23 cellular contexts compared by ENCODE assay signal in genomic region chr19:48982280-48982679, GRCh38. TPM values are rescaled to one million over a fixed set of nuclear protein-coding genes. Genes with fewer than 3 reads are reported as not detected.
DNase-seq lines count a peak whose midpoint lies in the region; ATAC-seq, FAIRE-seq and TF ChIP-seq lines count a peak whose summit lies in the region.
"Had no signal": no experiment of that assay in that cellular context is flagged by ENCODE, and none has a peak within 500 bp of the region (broad histone marks: within the 10 kb centered on the region; RNA-seq: fewer than 3 reads in every experiment).

No MANE protein-coding gene starts in this region.

- DNase-seq in D341Med (ENCODE audit: low spot score) = peak; percentile 60
- DNase-seq in G401 (ENCODE audit: low spot score) = peak; percentile 26
- no peak for DNase-seq in WTC11 (ENCODE audit: low spot score)
- no peak for DNase-seq in neuronal stem cell (ENCODE audit: low spot score)
- DNase-seq in activated CD4-positive, CD25-positive, alpha-beta regulatory T cell (lab: John Stamatoyannopoulos, UW) = no peak
- no peak for DNase-seq in GM12891 (ENCODE audit: insufficient read length, low spot score)
- DNase-seq: ACHN, AML-193, COR-L47, DMS79, NCI-H1417, NCI-H187 treated with DMSO at 0.1 percent for 48 hours, NCI-H2171, NCI-H446 treated with DMSO at 0.1 percent for 48 hours, NCI-H774, PC-9 had no signal

- H4K91ac ChIP-seq in neuronal stem cell (ENCODE audit: low read depth, low read length, poor library complexity) = no peak overlapping the region

- no peak overlapping the region for H3K4ac ChIP-seq in neuronal stem cell (ENCODE audit: low read length)

- TF ChIP-seq CTCF in WTC11 (IDR thresholded peaks at IDR 0.05) = no peak

- no peaks in the 10 kb centered on the region for H3K27me3 ChIP-seq in neuronal stem cell (ENCODE audit: control insufficient read depth in 3 of 3, insufficient read depth in 3 of 3, low read depth in 1 of 3, low read length in 3 of 3)

- no peak overlapping the region for H3K18ac ChIP-seq in neuronal stem cell (ENCODE audit: low read length)

- H3K27ac ChIP-seq in neuronal stem cell (replicated peaks; ENCODE audit: low read length) = no peak overlapping the region
- H3K27ac ChIP-seq: PC-9 had no signal

- H2BK15ac ChIP-seq in neuronal stem cell (ENCODE audit: low read length) = no peak overlapping the region

- FAIRE-seq in GM12891 (lab: Jason Lieb, UNC) = no peak
- FAIRE-seq: G401.6, H54 had no signal

- peaks cover 40% of the 10 kb centered on the region for H3K36me3 Mint-ChIP-seq in WTC11

- no peaks in the 10 kb centered on the region for H3K79me1 ChIP-seq in neuronal stem cell (ENCODE audit: low read depth, low read length)

- H2BK120ac ChIP-seq in neuronal stem cell (ENCODE audit: low read depth, low read length) = no peak overlapping the region

- H3K36me3 ChIP-seq in neuronal stem cell (replicated peaks in 1 of 2; ENCODE audit: control insufficient read depth in 2 of 2, insufficient read depth in 2 of 2, low read length in 2 of 2) = peaks cover 33 to 65% of the 10 kb centered on the region in 2 donors

- no peaks in the 10 kb centered on the region for H3K27me3 Mint-ChIP-seq in WTC11 (ENCODE audit: low read depth)
- H3K27me3 Mint-ChIP-seq: IgD-negative memory B cell had no signal

- no peak overlapping the region for H2AFZ ChIP-seq in neuronal stem cell (ENCODE audit: low read length)
- H2AFZ ChIP-seq: PC-9 had no signal

- no peaks in the 10 kb centered on the region for H3K9me3 ChIP-seq in neuronal stem cell (replicated peaks in 1 of 2; ENCODE audit: control insufficient read depth in 2 of 2, insufficient read depth in 1 of 2, low read depth in 1 of 2, low read length in 2 of 2)

- H2BK5ac ChIP-seq in neuronal stem cell (ENCODE audit: low read length) = peak overlapping the region; percentile 36

- H3K4me1 ChIP-seq in neuronal stem cell (ENCODE audit: control insufficient read depth in 2 of 2, insufficient read depth in 1 of 2, low read depth in 1 of 2, low read length in 2 of 2) = no peaks in the 10 kb centered on the region

- no peak overlapping the region for H3K4me2 ChIP-seq in neuronal stem cell (ENCODE audit: insufficient read depth, low read length, poor library complexity, severe bottlenecking)
- H3K4me2 ChIP-seq: PC-9 had no signal

- WGBS in neuronal stem cell (ENCODE audit: extremely low coverage in 2 of 2, insufficient read length in 2 of 2, insufficient replicate concordance in 1 of 2), 2 donors = no CpG with 5 or more reads among the region's 9 CpGs

- no peak overlapping the region for H3K4me3 Mint-ChIP-seq in WTC11
- H3K4me3 Mint-ChIP-seq: CD14-positive monocyte, IgD-negative memory B cell had no signal

- H3K4me1 Mint-ChIP-seq in WTC11 = no peaks in the 10 kb centered on the region
- H3K4me1 Mint-ChIP-seq: CD14-positive monocyte had no signal

- H2BK12ac ChIP-seq in neuronal stem cell (ENCODE audit: low read length) = no peak overlapping the region

- H3K23ac ChIP-seq in neuronal stem cell (ENCODE audit: low read depth, low read length, poor library complexity) = no peak overlapping the region

- H3K9me3 Mint-ChIP-seq in WTC11 = no peaks in the 10 kb centered on the region
- H3K9me3 Mint-ChIP-seq: CD14-positive monocyte, IgD-negative memory B cell had no signal

- no peak overlapping the region for H3K14ac ChIP-seq in neuronal stem cell (ENCODE audit: low read length)

- no peak overlapping the region for H3K4me3 ChIP-seq in neuronal stem cell (ENCODE audit: low read length in 2 of 2)
- H3K4me3 ChIP-seq: PC-9 had no signal

- in situ Hi-C loops in G401 (cut with HindIII; ENCODE audit: low sequenced_read_pairs) = no loop called here

- TF ChIP-seq POLR2A in GM12891 (IDR thresholded peaks at IDR 0.05; ENCODE audit: low read depth, low read length) = no peak

- POLR2A ChIA-PET in WTC11 (lab: Charles Lee) = no interaction called here

- no peak overlapping the region for H3K9ac ChIP-seq in neuronal stem cell (ENCODE audit: low read depth, low read length, poor library complexity)

- H3K27ac Mint-ChIP-seq in WTC11 = no peak overlapping the region
- H3K27ac Mint-ChIP-seq: IgD-negative memory B cell had no signal

- no peak overlapping the region for H2AK5ac ChIP-seq in neuronal stem cell (ENCODE audit: low read depth, low read length)

- H4K8ac ChIP-seq in neuronal stem cell (ENCODE audit: low read depth, low read length) = no peak overlapping the region

- CTCF ChIA-PET in WTC11 (lab: Charles Lee) = interaction anchor here (2.7 to 4.0 kb wide), 3 partner anchors 11 to 18 kb away, joined by 16 to 49 read pairs (median 33); partner anchors contain the start of genes GYS1 and RUVBL2

- ATAC-seq in WTC11 = peak; percentile 49
- ATAC-seq in HG02798 (IDR thresholded peaks at IDR 0.05; ENCODE audit: poor library complexity, unreplicated experiment) = no peak

TF ChIP-seq in WTC11, 78 proteins besides CTCF, POLR2A, EP300 and RAD21 (continues in another document):
- TF ChIP-seq ZBTB21 (CRISPR knock-in tag; IDR thresholded peaks at IDR 0.05; ENCODE audit: borderline replicate concordance) (no peak), ZNF232 (CRISPR knock-in tag; IDR thresholded peaks at IDR 0.05) (no peak), AR (CRISPR knock-in tag; IDR thresholded peaks at IDR 0.05) (no peak), ZNF671 (CRISPR knock-in tag; IDR thresholded peaks at IDR 0.05) (no peak)

TF ChIP-seq in GM12891, 5 proteins besides CTCF, POLR2A, EP300 and RAD21:
- TF ChIP-seq POU2F2 (IDR thresholded peaks at IDR 0.05; ENCODE audit: low read depth, low read length) (no peak), POLR2AphosphoS5 (IDR thresholded peaks at IDR 0.05; ENCODE audit: low read depth, low read length) (no peak), SPI1 (IDR thresholded peaks at IDR 0.05; ENCODE audit: low read depth, low read length) (no peak), TAF1 (IDR thresholded peaks at IDR 0.05; ENCODE audit: low read depth, low read length) (no peak), PAX5 (IDR thresholded peaks at IDR 0.05; ENCODE audit: insufficient read depth, low read length, severe bottlenecking) (no peak)

RNA-seq across cellular contexts. Expression of gene GYS1, which starts 10.8 kb away (rescaled TPM):
- 41.3 and 43.2 TPM in 2 replicates for total RNA-seq in G401 (2014; rRNA removed; shearing (Covaris generic))
- total RNA-seq in WTC11 (2021) = 45.9 to 52.0 TPM (median 46.1 TPM) in 3 replicates
- polyA plus RNA-seq in neuronal stem cell (2013, experiment 1 of 2) = 17.7 TPM
- 16.4 TPM for polyA plus RNA-seq in neuronal stem cell (2013, experiment 2 of 2)
- polyA plus RNA-seq in GM12891 (2012; ENCODE audit: low read depth, missing spikeins) = 46.8 TPM

RNA-seq across cellular contexts. Expression of gene RUVBL2, which starts 11.4 kb away (rescaled TPM):
- 426 and 535 TPM in 2 replicates for total RNA-seq in G401 (2014; rRNA removed; shearing (Covaris generic))
- total RNA-seq in WTC11 (2021) = 168 to 178 TPM (median 169 TPM) in 3 replicates
- 76.7 TPM for polyA plus RNA-seq in neuronal stem cell (2013, experiment 1 of 2)
- 72.0 TPM for polyA plus RNA-seq in neuronal stem cell (2013, experiment 2 of 2)
- 104 TPM for polyA plus RNA-seq in GM12891 (2012; ENCODE audit: low read depth, missing spikeins)

RNA-seq across cellular contexts. Expression of gene FTL, which starts 17.2 kb away (rescaled TPM):
- total RNA-seq in G401 (2014; rRNA removed; shearing (Covaris generic)) = 4,146 and 4,408 TPM in 2 replicates
- 1,061 to 1,225 TPM (median 1,202 TPM) in 3 replicates for total RNA-seq in WTC11 (2021)
- polyA plus RNA-seq in neuronal stem cell (2013, experiment 1 of 2) = 2,949 TPM
- polyA plus RNA-seq in neuronal stem cell (2013, experiment 2 of 2) = 2,579 TPM
- polyA plus RNA-seq in GM12891 (2012; ENCODE audit: low read depth, missing spikeins) = 2,219 TPM

RNA-seq across cellular contexts. Expression of gene BAX, which starts 27.6 kb away (rescaled TPM):
- 160 and 177 TPM in 2 replicates for total RNA-seq in G401 (2014; rRNA removed; shearing (Covaris generic))
- 346 to 387 TPM (median 351 TPM) in 3 replicates for total RNA-seq in WTC11 (2021)
- 66.4 TPM for polyA plus RNA-seq in neuronal stem cell (2013, experiment 1 of 2)
- polyA plus RNA-seq in neuronal stem cell (2013, experiment 2 of 2) = 63.3 TPM
- polyA plus RNA-seq in GM12891 (2012; ENCODE audit: low read depth, missing spikeins) = 262 TPM

RNA-seq across cellular contexts. Expression of gene LHB, which starts 34.6 kb away (rescaled TPM):
- not detected in 2 replicates for total RNA-seq in G401 (2014; rRNA removed; shearing (Covaris generic))
- 1.3 TPM in 1 of 3 replicates, not detected in the others for total RNA-seq in WTC11 (2021)
- 0.10 TPM for polyA plus RNA-seq in neuronal stem cell (2013, experiment 1 of 2)
- not detected for polyA plus RNA-seq in neuronal stem cell (2013, experiment 2 of 2)
- polyA plus RNA-seq in GM12891 (2012; ENCODE audit: low read depth, missing spikeins) = not detected
- total RNA-seq: HT1080, SK-MEL-5 had no signal
- polyA plus RNA-seq: CD14-positive monocyte had no signal

Comparison
In these comparisons a context has a peak if more than half of its experiments do, and no peak if none do; other contexts are left out.
1. DNase-seq: peak in D341Med (single experiment) and G401 (single experiment); none in WTC11 (single experiment), neuronal stem cell (single experiment), activated CD4-positive, CD25-positive, alpha-beta regulatory T cell (0 of 4) and GM12891 (single experiment).